ENCODE assay signal across 1 cellular context in genomic region chr16:7303014-7303676, GRCh38.
TF ChIP-seq lines count a peak whose summit lies in the region.

No MANE protein-coding gene starts in this region.

TF ChIP-seq in SK-N-SH, 30 proteins besides CTCF, POLR2A, EP300 and RAD21 (continued from another document):
- TF ChIP-seq USF2 (IDR thresholded peaks at IDR 0.05; ENCODE audit: borderline replicate concordance, low read depth, low read length) (no peak), RCOR1 (IDR thresholded peaks at IDR 0.05; ENCODE audit: low read length) (no peak), NRF1 (IDR thresholded peaks at IDR 0.05; ENCODE audit: low read depth, low read length) (no peak), NFIC (IDR thresholded peaks at IDR 0.05; ENCODE audit: borderline replicate concordance) (no peak), MXI1 (IDR thresholded peaks at IDR 0.05; ENCODE audit: low read depth, low read length) (no peak), FOXJ3 (CRISPR knock-in tag; IDR thresholded peaks at IDR 0.05) (no peak), SMC3 (IDR thresholded peaks at IDR 0.05; ENCODE audit: low read depth, low read length) (no peak), ZBTB33 (IDR thresholded peaks at IDR 0.05; ENCODE audit: borderline replicate concordance, low read depth) (no peak), RXRA (IDR thresholded peaks at IDR 0.05; ENCODE audit: borderline replicate concordance, low read depth) (no peak), MEF2A (IDR thresholded peaks at IDR 0.05; ENCODE audit: borderline replicate concordance, low read depth) (no peak), GABPA (IDR thresholded peaks at IDR 0.05; ENCODE audit: low read depth) (no peak)
